Comparison of ENCODE assay signal across 16 cellular contexts in genomic region chr1:26282694-26283019, GRCh38. TPM values are rescaled to one million over a fixed set of nuclear protein-coding genes. Genes with fewer than 3 reads are reported as not detected.
A peak's percentile ranks its signal among the peaks of the same experiment; 100 is the strongest.
DNase-seq lines count a peak whose midpoint lies in the region; ATAC-seq, FAIRE-seq and TF ChIP-seq lines count a peak whose summit lies in the region.
"Had no signal": no experiment of that assay in that cellular context is flagged by ENCODE, and none has a peak within 500 bp of the region (broad histone marks: within the 10 kb centered on the region; RNA-seq: fewer than 3 reads in every experiment).

No MANE protein-coding gene starts in this region.

- peaks cover 50 to 65% of the 10 kb centered on the region in 2 donors for H3K36me3 Mint-ChIP-seq in CD14-positive monocyte
- peaks cover 38% of the 10 kb centered on the region for H3K36me3 Mint-ChIP-seq in central memory CD8-positive, alpha-beta T cell (ENCODE audit: insufficient read depth)

- intact Hi-C loops in CD14-positive monocyte (cut with micrococcal nuclease) (no loop called here), HepG2 (cut with micrococcal nuclease; ENCODE audit: unreplicated experiment) (no loop called here)

- no peak for TF ChIP-seq RAD21 in HepG2 (CRISPR knock-in tag; IDR thresholded peaks at IDR 0.05)

- TF ChIP-seq POLR2A in HepG2 (IDR thresholded peaks at IDR 0.05; ENCODE audit: insufficient read depth in 1 of 2, low read depth in 2 of 2, low read length in 2 of 2): no peak

- TF ChIP-seq CTCF in CD14-positive monocyte (IDR thresholded peaks at IDR 0.05) (no peak), HepG2 (CRISPR knock-in tag; IDR thresholded peaks at IDR 0.05) (no peak)

- CTCF ChIA-PET in HepG2 (lab: Yijun Ruan, JAX; ENCODE audit: low intra/inter-chr PET ratio, low total read pairs): interaction anchor here (0.9 kb wide), 1 partner anchor 81 kb away, joined by 3 read pairs; no protein-coding TSS in a partner anchor

- ATAC-seq in central memory CD8-positive, alpha-beta T cell (replicated peaks; ENCODE audit: extremely low read depth, poor library complexity, severe bottlenecking): no peak
- no peak for ATAC-seq in HG03457 (IDR thresholded peaks at IDR 0.05; ENCODE audit: unreplicated experiment)
- ATAC-seq in HG03139 (IDR thresholded peaks at IDR 0.05; ENCODE audit: unreplicated experiment): no peak
- ATAC-seq in HepG2: no peak

- peak overlapping the region; percentile 93 for H3K18ac ChIP-seq in neuronal stem cell (ENCODE audit: low read length)

- H2AFZ ChIP-seq in neuronal stem cell (ENCODE audit: low read length): no peak overlapping the region
- H2AFZ ChIP-seq in HepG2 (ENCODE audit: low read length): no peak overlapping the region

- no peaks in the 10 kb centered on the region for H3K9me3 Mint-ChIP-seq in CD14-positive monocyte
- H3K9me3 Mint-ChIP-seq in central memory CD8-positive, alpha-beta T cell: no peaks in the 10 kb centered on the region

- H4K91ac ChIP-seq in neuronal stem cell (ENCODE audit: low read depth, low read length, poor library complexity): no peak overlapping the region

- H3K36me3 ChIP-seq in HUES64 (ENCODE audit: insufficient read depth, low read length) (peaks cover 9% of the 10 kb centered on the region), neuronal stem cell (replicated peaks in 1 of 2; ENCODE audit: control insufficient read depth in 2 of 2, insufficient read depth in 2 of 2, low read length in 2 of 2) (peaks cover 13 to 34% of the 10 kb centered on the region in 2 donors), HepG2 (replicated peaks in 1 of 2; ENCODE audit: control insufficient read depth in 1 of 2, insufficient read depth in 2 of 2, low read length in 2 of 2) (peaks cover 5 to 8% of the 10 kb centered on the region in 2 experiments; a peak in 4 of 5 replicates)
- H3K36me3 ChIP-seq: ovary, tibial artery had no signal

- peak overlapping the region; percentile 31 for H2AK5ac ChIP-seq in neuronal stem cell (ENCODE audit: low read depth, low read length)

- no peak for FAIRE-seq in HepG2 (lab: Jason Lieb, UNC)
- FAIRE-seq: islet of Langerhans had no signal

- no peaks in the 10 kb centered on the region for H3K27me3 ChIP-seq in HUES64 (ENCODE audit: insufficient read depth, low read length)
- H3K27me3 ChIP-seq in neuronal stem cell (ENCODE audit: control insufficient read depth in 3 of 3, insufficient read depth in 3 of 3, low read depth in 1 of 3, low read length in 3 of 3): no peaks in the 10 kb centered on the region
- no peaks in the 10 kb centered on the region for H3K27me3 ChIP-seq in HepG2 (ENCODE audit: control insufficient read depth in 1 of 2, insufficient read depth in 2 of 2, low read length in 2 of 2)
- H3K27me3 ChIP-seq: ovary, tibial artery had no signal

- H3K9ac ChIP-seq in HUES64 (ENCODE audit: low read depth, low read length): no peak overlapping the region
- peak overlapping the region; percentile 88 for H3K9ac ChIP-seq in neuronal stem cell (ENCODE audit: low read depth, low read length, poor library complexity)
- H3K9ac ChIP-seq in HepG2 (ENCODE audit: insufficient read depth, low read depth, low read length): no peak overlapping the region

- no peak overlapping the region for H4K8ac ChIP-seq in neuronal stem cell (ENCODE audit: low read depth, low read length)

- peak overlapping the region; percentile 41 for H3K14ac ChIP-seq in neuronal stem cell (ENCODE audit: low read length)

- H2BK12ac ChIP-seq in neuronal stem cell (ENCODE audit: low read length): peak overlapping the region; percentile 97

- H3K9me3 ChIP-seq in HUES64 (ENCODE audit: insufficient read depth, low read depth, low read length) (no peaks in the 10 kb centered on the region), neuronal stem cell (replicated peaks in 1 of 2; ENCODE audit: control insufficient read depth in 2 of 2, insufficient read depth in 1 of 2, low read depth in 1 of 2, low read length in 2 of 2) (no peaks in the 10 kb centered on the region), HepG2 (ENCODE audit: low read length) (no peaks in the 10 kb centered on the region)
- H3K9me3 ChIP-seq: ovary, tibial artery had no signal

- H3K79me1 ChIP-seq in neuronal stem cell (ENCODE audit: low read depth, low read length): peaks cover 8% of the 10 kb centered on the region

- peak overlapping the region; percentile 13 to 27 for H3K4me3 Mint-ChIP-seq in CD14-positive monocyte
- H3K4me3 Mint-ChIP-seq in central memory CD8-positive, alpha-beta T cell: peak overlapping the region; percentile 66

- peaks cover 88% of the 10 kb centered on the region for H3K4me1 Mint-ChIP-seq in CD14-positive monocyte
- H3K4me1 Mint-ChIP-seq in central memory CD8-positive, alpha-beta T cell: peaks cover 82% of the 10 kb centered on the region

- no peak overlapping the region for H2BK120ac ChIP-seq in neuronal stem cell (ENCODE audit: low read depth, low read length)

- peak overlapping the region; percentile 60 for H3K4ac ChIP-seq in neuronal stem cell (ENCODE audit: low read length)

- WGBS in HUES64: 89% methylated on average over 11 of the region's 12 CpGs
- no CpG with 5 or more reads among the region's 12 CpGs for WGBS in neuronal stem cell (ENCODE audit: extremely low coverage in 2 of 2, insufficient read length in 2 of 2, insufficient replicate concordance in 1 of 2), 2 donors
- WGBS in HepG2 (ENCODE audit: low lambda C conversion rate): 93% methylated on average over 11 of the region's 12 CpGs

- peak overlapping the region; percentile 62 for H2BK15ac ChIP-seq in neuronal stem cell (ENCODE audit: low read length)

- POLR2A ChIA-PET in HepG2 (lab: Yijun Ruan, JAX): no interaction called here

- DNase-seq in CD14-positive monocyte (ENCODE audit: low spot score): no peak
- DNase-seq in central memory CD8-positive, alpha-beta T cell (ENCODE audit: low spot score in 2 of 2): no peak
- DNase-seq in neuronal stem cell (ENCODE audit: low spot score): no peak
- DNase-seq in HepG2 (ENCODE audit: low spot score): no peak
- DNase-seq in NCI-H1694 (lab: John Stamatoyannopoulos, UW): no peak
- DNase-seq: anterior cingulate cortex; DMS79; NCI-H2029; stimulated activated CD4-positive, alpha-beta T cell treated with anti-CD3 and anti-CD28 coated beads, Interleukin-4, amount 100 ng/mL, for 24 hours; tibial artery had no signal

- H3K4me2 ChIP-seq in neuronal stem cell (ENCODE audit: insufficient read depth, low read length, poor library complexity, severe bottlenecking) (peak overlapping the region; percentile 48), HepG2 (ENCODE audit: low read depth, low read length) (no peak overlapping the region)

- TF ChIP-seq EP300 in HepG2 (IDR thresholded peaks at IDR 0.05; ENCODE audit: low read depth in 2 of 2, low read length in 2 of 2) (no peak), HepG2 (CRISPR knock-in tag; IDR thresholded peaks at IDR 0.05; ENCODE audit: borderline replicate concordance) (no peak)

- H4K20me1 ChIP-seq in HepG2 (ENCODE audit: insufficient read depth, low read length): no peaks in the 10 kb centered on the region

- peak overlapping the region; percentile 96 to 100 (median 100) for H3K27ac Mint-ChIP-seq in CD14-positive monocyte
- peak overlapping the region; percentile 87 for H3K27ac Mint-ChIP-seq in central memory CD8-positive, alpha-beta T cell (ENCODE audit: low read depth)

- no TSS peak for BruUV-seq in HepG2 (replicated peaks; lab: Mats Ljungman, UMichigan)

- H3K23ac ChIP-seq in neuronal stem cell (ENCODE audit: low read depth, low read length, poor library complexity): no peak overlapping the region

- in situ Hi-C loops in HepG2 (cut with HindIII; ENCODE audit: extremely low pct_ligation_motif_present, low pct_unique_long_range_greater_than_20kb): loop anchor here (5.0 kb wide), 2 partner anchors 40 to 110 kb away; no protein-coding TSS in a partner anchor

- peak overlapping the region; percentile 68 for H2BK5ac ChIP-seq in neuronal stem cell (ENCODE audit: low read length)

- H3K4me3 ChIP-seq in HUES64 (ENCODE audit: low read length) (no peak overlapping the region), neuronal stem cell (ENCODE audit: low read length in 2 of 2) (no peak overlapping the region), HepG2 (replicated peaks in 1 of 3; ENCODE audit: insufficient read depth in 1 of 3, low read depth in 2 of 3, low read length in 3 of 3) (no peak overlapping the region)
- H3K4me3 ChIP-seq: ovary, tibial artery had no signal

- H3K79me2 ChIP-seq in HepG2 (ENCODE audit: insufficient read depth, low read length): no peaks in the 10 kb centered on the region

- H3K4me1 ChIP-seq in HUES64 (ENCODE audit: insufficient read depth, low read length): peaks cover 20% of the 10 kb centered on the region
- peaks cover 31 to 42% of the 10 kb centered on the region in 2 donors for H3K4me1 ChIP-seq in neuronal stem cell (ENCODE audit: control insufficient read depth in 2 of 2, insufficient read depth in 1 of 2, low read depth in 1 of 2, low read length in 2 of 2)
- peaks cover 24% of the 10 kb centered on the region for H3K4me1 ChIP-seq in HepG2 (ENCODE audit: insufficient read depth, low read length)

- peak overlapping the region; percentile 23; the same call in 1 of the 2 replicates for H3K27ac ChIP-seq in HUES64 (ENCODE audit: low read depth, low read length)
- peak overlapping the region; percentile 63 for H3K27ac ChIP-seq in neuronal stem cell (replicated peaks; ENCODE audit: low read length)
- no peak overlapping the region for H3K27ac ChIP-seq in HepG2 (ENCODE audit: extremely low read length, insufficient read depth, low read length)
- H3K27ac ChIP-seq: VCaP had no signal

- peaks cover 0 to 9% (median 2%) of the 10 kb centered on the region in 3 donors for H3K27me3 Mint-ChIP-seq in CD14-positive monocyte (ENCODE audit: low read depth in 3 of 3)
- no peaks in the 10 kb centered on the region for H3K27me3 Mint-ChIP-seq in central memory CD8-positive, alpha-beta T cell

RNA-seq across cellular contexts. Expression of gene SH3BGRL3, which starts 2.8 kb away (rescaled TPM):
- 1,000 to 10,000 TPM; 1,706 to 1,744 TPM for polyA plus RNA-seq in CD14-positive monocyte
- 126 TPM for polyA plus RNA-seq in HUES64 (2013, experiment 1 of 2)
- polyA plus RNA-seq in HUES64 (2013, experiment 2 of 2): 173 TPM
- 112 TPM for polyA plus RNA-seq in neuronal stem cell (2013, experiment 1 of 2)
- 106 TPM for polyA plus RNA-seq in neuronal stem cell (2013, experiment 2 of 2)
- total RNA-seq in HepG2 (2016; rRNA removed; fragmentation: Illumina TruSeq; extraction: Trizol): 12.2 and 13.4 TPM in 2 replicates
- 14.0 and 29.7 TPM in 2 replicates for total RNA-seq in HepG2 (2016; cell fraction: cytosol; rRNA removed; fragmentation: Illumina TruSeq; extraction: Trizol; ENCODE audit: low read depth)
- 11.6 and 11.8 TPM in 2 replicates for total RNA-seq in HepG2 (2016; cell fraction: insoluble cytoplasmic fraction; rRNA removed; fragmentation: Illumina TruSeq; extraction: Trizol)
- total RNA-seq in HepG2 (2016; cell fraction: membrane; rRNA removed; fragmentation: Illumina TruSeq; extraction: Trizol): 15.8 and 28.5 TPM in 2 replicates
- total RNA-seq in HepG2 (2016; cell fraction: nucleus; rRNA removed; fragmentation: Illumina TruSeq; extraction: Trizol): 5.2 and 6.0 TPM in 2 replicates
- 11.4 and 11.5 TPM in 2 replicates for polyA plus RNA-seq in HepG2 (2011; rRNA removed)
- 10.4 and 12.2 TPM in 2 replicates for polyA plus RNA-seq in HepG2 (2011; cell fraction: cytosol; rRNA removed)
- 7.5 and 8.3 TPM in 2 replicates for polyA plus RNA-seq in HepG2 (2011; cell fraction: nucleus; rRNA removed)
- 12.3 and 13.0 TPM in 2 replicates for polyA plus RNA-seq in HepG2 (2012)
- polyA plus RNA-seq in HepG2 (2016; cell fraction: cytosol; fragmentation: Illumina TruSeq; extraction: Trizol; ENCODE audit: low read depth): 64.3 and 100 TPM in 2 replicates
- 24.8 and 47.8 TPM in 2 replicates for polyA plus RNA-seq in HepG2 (2016; cell fraction: insoluble cytoplasmic fraction; fragmentation: Illumina TruSeq; extraction: Trizol; ENCODE audit: low read depth)
- polyA plus RNA-seq in HepG2 (2016; cell fraction: membrane; fragmentation: Illumina TruSeq; extraction: Trizol; ENCODE audit: low read depth): 72.1 and 88.4 TPM in 2 replicates
- polyA plus RNA-seq in HepG2 (2016; cell fraction: nucleus; fragmentation: Illumina TruSeq; extraction: Trizol; ENCODE audit: insufficient read depth, low read depth): 16.4 and 20.4 TPM in 2 replicates
- 26.8 and 67.6 TPM in 2 replicates for polyA minus RNA-seq in HepG2 (2011; rRNA and poly(A)+ RNA removed; ENCODE audit: low replicate concordance)
- polyA minus RNA-seq in HepG2 (2011; cell fraction: cytosol; rRNA and poly(A)+ RNA removed): 8.1 and 10.8 TPM in 2 replicates
- 8.5 and 9.8 TPM in 2 replicates for polyA minus RNA-seq in HepG2 (2011; cell fraction: nucleus; rRNA and poly(A)+ RNA removed)

RNA-seq across cellular contexts. Expression of gene UBXN11, which starts 23.8 kb away (rescaled TPM):
- 10 to 100 TPM; 48.0 to 52.1 TPM for polyA plus RNA-seq in CD14-positive monocyte
- 7.6 TPM for polyA plus RNA-seq in HUES64 (2013, experiment 1 of 2)
- polyA plus RNA-seq in HUES64 (2013, experiment 2 of 2): 7.3 TPM
- 14.9 TPM for polyA plus RNA-seq in neuronal stem cell (2013, experiment 1 of 2)
- 13.6 TPM for polyA plus RNA-seq in neuronal stem cell (2013, experiment 2 of 2)
- total RNA-seq in HepG2 (2016; rRNA removed; fragmentation: Illumina TruSeq; extraction: Trizol): 3.2 and 9.3 TPM in 2 replicates
- 4.9 and 5.3 TPM in 2 replicates for total RNA-seq in HepG2 (2016; cell fraction: cytosol; rRNA removed; fragmentation: Illumina TruSeq; extraction: Trizol; ENCODE audit: low read depth)
- total RNA-seq in HepG2 (2016; cell fraction: insoluble cytoplasmic fraction; rRNA removed; fragmentation: Illumina TruSeq; extraction: Trizol): 3.0 and 8.5 TPM in 2 replicates
- total RNA-seq in HepG2 (2016; cell fraction: membrane; rRNA removed; fragmentation: Illumina TruSeq; extraction: Trizol): 4.4 and 5.7 TPM in 2 replicates
- total RNA-seq in HepG2 (2016; cell fraction: nucleus; rRNA removed; fragmentation: Illumina TruSeq; extraction: Trizol): 15.9 and 19.3 TPM in 2 replicates
- 10.3 and 10.4 TPM in 2 replicates for polyA plus RNA-seq in HepG2 (2011; rRNA removed)
- polyA plus RNA-seq in HepG2 (2011; cell fraction: cytosol; rRNA removed): 3.0 and 5.8 TPM in 2 replicates
- polyA plus RNA-seq in HepG2 (2011; cell fraction: nucleus; rRNA removed): 81.6 and 111 TPM in 2 replicates
- polyA plus RNA-seq in HepG2 (2012): 4.8 and 5.2 TPM in 2 replicates
- polyA plus RNA-seq in HepG2 (2016; cell fraction: cytosol; fragmentation: Illumina TruSeq; extraction: Trizol; ENCODE audit: low read depth): 7.2 and 9.0 TPM in 2 replicates
- polyA plus RNA-seq in HepG2 (2016; cell fraction: insoluble cytoplasmic fraction; fragmentation: Illumina TruSeq; extraction: Trizol; ENCODE audit: low read depth): 6.4 and 8.0 TPM in 2 replicates
- 8.8 and 9.0 TPM in 2 replicates for polyA plus RNA-seq in HepG2 (2016; cell fraction: membrane; fragmentation: Illumina TruSeq; extraction: Trizol; ENCODE audit: low read depth)
- 64.2 and 68.2 TPM in 2 replicates for polyA plus RNA-seq in HepG2 (2016; cell fraction: nucleus; fragmentation: Illumina TruSeq; extraction: Trizol; ENCODE audit: insufficient read depth, low read depth)
- polyA minus RNA-seq in HepG2 (2011; rRNA and poly(A)+ RNA removed; ENCODE audit: low replicate concordance): 4.3 and 43.2 TPM in 2 replicates
- polyA minus RNA-seq in HepG2 (2011; cell fraction: cytosol; rRNA and poly(A)+ RNA removed): 1.2 and 2.0 TPM in 2 replicates
- polyA minus RNA-seq in HepG2 (2011; cell fraction: nucleus; rRNA and poly(A)+ RNA removed): 8.6 and 11.5 TPM in 2 replicates

RNA-seq across cellular contexts. Expression of gene CD52, which starts 35.1 kb away (rescaled TPM):
- polyA plus RNA-seq in CD14-positive monocyte (1,000 to 10,000 TPM; 2,617 to 4,047 TPM), HepG2 (2011; rRNA removed) (0.32 and 0.93 TPM in 2 replicates)
- 1.1 TPM for polyA plus RNA-seq in HUES64 (2013, experiment 1 of 2)
- polyA plus RNA-seq in HUES64 (2013, experiment 2 of 2): 2.3 TPM
- polyA plus RNA-seq in neuronal stem cell (2013, experiment 1 of 2): 2.2 TPM
- polyA plus RNA-seq in neuronal stem cell (2013, experiment 2 of 2): 1.7 TPM
- not detected in 2 replicates for total RNA-seq in HepG2 (2016; rRNA removed; fragmentation: Illumina TruSeq; extraction: Trizol)
- not detected in 2 replicates for total RNA-seq in HepG2 (2016; cell fraction: cytosol; rRNA removed; fragmentation: Illumina TruSeq; extraction: Trizol; ENCODE audit: low read depth)
- not detected in 2 replicates for total RNA-seq in HepG2 (2016; cell fraction: insoluble cytoplasmic fraction; rRNA removed; fragmentation: Illumina TruSeq; extraction: Trizol)
- not detected in 2 replicates for total RNA-seq in HepG2 (2016; cell fraction: membrane; rRNA removed; fragmentation: Illumina TruSeq; extraction: Trizol)
- total RNA-seq in HepG2 (2016; cell fraction: nucleus; rRNA removed; fragmentation: Illumina TruSeq; extraction: Trizol): not detected in 2 replicates
- 0.81 TPM in 2 replicates for polyA plus RNA-seq in HepG2 (2011; cell fraction: cytosol; rRNA removed)
- not detected in 2 replicates for polyA plus RNA-seq in HepG2 (2011; cell fraction: nucleus; rRNA removed)
- polyA plus RNA-seq in HepG2 (2012): not detected in 2 replicates
- not detected in 2 replicates for polyA plus RNA-seq in HepG2 (2016; cell fraction: cytosol; fragmentation: Illumina TruSeq; extraction: Trizol; ENCODE audit: low read depth)
- polyA plus RNA-seq in HepG2 (2016; cell fraction: insoluble cytoplasmic fraction; fragmentation: Illumina TruSeq; extraction: Trizol; ENCODE audit: low read depth): not detected in 2 replicates
- not detected in 2 replicates for polyA plus RNA-seq in HepG2 (2016; cell fraction: membrane; fragmentation: Illumina TruSeq; extraction: Trizol; ENCODE audit: low read depth)
- not detected in 2 replicates for polyA plus RNA-seq in HepG2 (2016; cell fraction: nucleus; fragmentation: Illumina TruSeq; extraction: Trizol; ENCODE audit: insufficient read depth, low read depth)
- polyA minus RNA-seq in HepG2 (2011; rRNA and poly(A)+ RNA removed; ENCODE audit: low replicate concordance): 0.44 and 1.2 TPM in 2 replicates
- not detected in 2 replicates for polyA minus RNA-seq in HepG2 (2011; cell fraction: cytosol; rRNA and poly(A)+ RNA removed)
- polyA minus RNA-seq in HepG2 (2011; cell fraction: nucleus; rRNA and poly(A)+ RNA removed): not detected in 2 replicates

RNA-seq across cellular contexts. Expression of gene CEP85, which starts 48.7 kb away (rescaled TPM):
- 10 to 100 TPM in 1 of 2 donors, 1 to 10 TPM in 1; 8.2 to 10.9 TPM for polyA plus RNA-seq in CD14-positive monocyte
- polyA plus RNA-seq in HUES64 (2013, experiment 1 of 2): 24.1 TPM
- polyA plus RNA-seq in HUES64 (2013, experiment 2 of 2): 26.1 TPM
- polyA plus RNA-seq in neuronal stem cell (2013, experiment 1 of 2): 26.9 TPM
- 26.9 TPM for polyA plus RNA-seq in neuronal stem cell (2013, experiment 2 of 2)
- 22.4 and 26.7 TPM in 2 replicates for total RNA-seq in HepG2 (2016; rRNA removed; fragmentation: Illumina TruSeq; extraction: Trizol)
- 15.6 and 16.7 TPM in 2 replicates for total RNA-seq in HepG2 (2016; cell fraction: cytosol; rRNA removed; fragmentation: Illumina TruSeq; extraction: Trizol; ENCODE audit: low read depth)
- 22.3 and 26.3 TPM in 2 replicates for total RNA-seq in HepG2 (2016; cell fraction: insoluble cytoplasmic fraction; rRNA removed; fragmentation: Illumina TruSeq; extraction: Trizol)
- 10.6 and 12.9 TPM in 2 replicates for total RNA-seq in HepG2 (2016; cell fraction: membrane; rRNA removed; fragmentation: Illumina TruSeq; extraction: Trizol)
- total RNA-seq in HepG2 (2016; cell fraction: nucleus; rRNA removed; fragmentation: Illumina TruSeq; extraction: Trizol): 27.6 and 32.8 TPM in 2 replicates
- 16.1 and 16.9 TPM in 2 replicates for polyA plus RNA-seq in HepG2 (2011; rRNA removed)
- polyA plus RNA-seq in HepG2 (2011; cell fraction: cytosol; rRNA removed): 11.2 and 11.4 TPM in 2 replicates
- 40.1 and 42.3 TPM in 2 replicates for polyA plus RNA-seq in HepG2 (2011; cell fraction: nucleus; rRNA removed)
- 8.8 and 10.7 TPM in 2 replicates for polyA plus RNA-seq in HepG2 (2012)
- polyA plus RNA-seq in HepG2 (2016; cell fraction: cytosol; fragmentation: Illumina TruSeq; extraction: Trizol; ENCODE audit: low read depth): 0.88 and 0.92 TPM in 2 replicates
- polyA plus RNA-seq in HepG2 (2016; cell fraction: insoluble cytoplasmic fraction; fragmentation: Illumina TruSeq; extraction: Trizol; ENCODE audit: low read depth): 16.4 and 17.2 TPM in 2 replicates
- 2.2 and 2.6 TPM in 2 replicates for polyA plus RNA-seq in HepG2 (2016; cell fraction: membrane; fragmentation: Illumina TruSeq; extraction: Trizol; ENCODE audit: low read depth)
- polyA plus RNA-seq in HepG2 (2016; cell fraction: nucleus; fragmentation: Illumina TruSeq; extraction: Trizol; ENCODE audit: insufficient read depth, low read depth): 49.8 and 50.1 TPM in 2 replicates
- polyA minus RNA-seq in HepG2 (2011; rRNA and poly(A)+ RNA removed; ENCODE audit: low replicate concordance): 19.0 and 44.1 TPM in 2 replicates
- 8.7 and 9.0 TPM in 2 replicates for polyA minus RNA-seq in HepG2 (2011; cell fraction: cytosol; rRNA and poly(A)+ RNA removed)
- 24.2 and 25.1 TPM in 2 replicates for polyA minus RNA-seq in HepG2 (2011; cell fraction: nucleus; rRNA and poly(A)+ RNA removed)

Comparison
In these comparisons a context has a peak if more than half of its experiments do, and no peak if none do; other contexts are left out.
1. RNA of gene SH3BGRL3, which starts 2.8 kb away (polyA plus RNA-seq): 1,706 to 1,744 TPM in CD14-positive monocyte; 7.5 to 100 TPM in HepG2; every median in the first group is over 10 times any median in the second.
2. RNA of gene CD52, which starts 35.1 kb away (polyA plus RNA-seq): 2,617 to 4,047 TPM in CD14-positive monocyte; 0.32 to 0.93 TPM in HepG2; every median in the first group is over 1,000 times any median in the second.